Comparison of ENCODE assay signal across 8 cellular contexts in the genomic region with DNA sequence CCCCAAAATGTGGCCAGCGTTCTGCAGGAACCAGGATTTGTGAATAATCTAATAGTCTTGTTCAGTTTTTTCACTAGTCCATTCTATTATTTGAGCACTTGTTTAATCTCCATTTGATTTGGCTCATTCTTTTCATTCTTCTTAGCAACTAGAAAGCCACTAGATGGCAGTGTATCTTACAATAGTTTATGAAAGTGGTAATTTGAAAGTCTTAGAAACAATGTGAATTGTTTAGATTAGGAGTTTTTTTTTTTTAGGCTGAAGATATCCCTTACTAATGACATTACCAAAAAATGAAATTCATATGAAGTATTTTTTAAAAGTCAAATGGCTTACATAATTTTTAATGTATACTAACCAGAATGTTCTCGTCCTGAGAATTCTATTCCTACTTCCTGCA. TPM values are rescaled to one million over a fixed set of nuclear protein-coding genes. Genes with fewer than 3 reads are reported as not detected.
DNase-seq lines count a peak whose midpoint lies in the region; ATAC-seq and TF ChIP-seq lines count a peak whose summit lies in the region.

No MANE protein-coding gene starts in this region.

- no peaks in the 10 kb centered on the region for H3K36me3 Mint-ChIP-seq in glutamatergic neuron (ENCODE audit: unreplicated experiment)

- no peaks in the 10 kb centered on the region for H3K4me1 Mint-ChIP-seq in glutamatergic neuron (ENCODE audit: low read depth, unreplicated experiment)

- H3K4me3 Mint-ChIP-seq in glutamatergic neuron (ENCODE audit: unreplicated experiment): no peak overlapping the region

- in situ Hi-C loops in GM13977 (cut with MboI; ENCODE audit: low pct_unique_long_range_greater_than_20kb, low sequenced_read_pairs, unreplicated experiment): no loop called here

- no peak overlapping the region for H3K27ac ChIP-seq in 22Rv1

- TF ChIP-seq CTCF in 22Rv1 (IDR thresholded peaks at IDR 0.05) (peak; percentile 64), GM13977 (IDR thresholded peaks at IDR 0.05; ENCODE audit: extremely low read depth, insufficient read depth, missing control alignments) (peak; percentile 58), glutamatergic neuron (IDR thresholded peaks at IDR 0.05; ENCODE audit: partially characterized antibody, unreplicated experiment) (peak; percentile 24)

- H3K9me3 Mint-ChIP-seq in glutamatergic neuron (ENCODE audit: unreplicated experiment): no peaks in the 10 kb centered on the region

- peak; percentile 48; the same call in 2 of the 3 replicates for ATAC-seq in SK-N-SH treated with all-trans-retinoic acid at 6 μM for 48 hours
- no peak for ATAC-seq in HG02610 (IDR thresholded peaks at IDR 0.05; ENCODE audit: unreplicated experiment)

- H3K27me3 Mint-ChIP-seq in glutamatergic neuron (ENCODE audit: unreplicated experiment): no peaks in the 10 kb centered on the region

- DNase-seq in GM13977 (ENCODE audit: low spot score) (peak; percentile 25), glutamatergic neuron (no peak), NCI-H187 (lab: John Stamatoyannopoulos, UW) (no peak), NCI-H226 (no peak), NCI-H345 treated with DMSO at 0.1 percent for 48 hours (lab: John Stamatoyannopoulos, UW; ENCODE audit: unreplicated experiment) (no peak)

- no peak overlapping the region for H3K27ac Mint-ChIP-seq in glutamatergic neuron (ENCODE audit: unreplicated experiment)

TF ChIP-seq in SK-N-SH treated with all-trans-retinoic acid at 6 μM for 48 hours, 23 proteins besides CTCF, POLR2A, EP300 and RAD21:
- TF ChIP-seq, protein P1, sequence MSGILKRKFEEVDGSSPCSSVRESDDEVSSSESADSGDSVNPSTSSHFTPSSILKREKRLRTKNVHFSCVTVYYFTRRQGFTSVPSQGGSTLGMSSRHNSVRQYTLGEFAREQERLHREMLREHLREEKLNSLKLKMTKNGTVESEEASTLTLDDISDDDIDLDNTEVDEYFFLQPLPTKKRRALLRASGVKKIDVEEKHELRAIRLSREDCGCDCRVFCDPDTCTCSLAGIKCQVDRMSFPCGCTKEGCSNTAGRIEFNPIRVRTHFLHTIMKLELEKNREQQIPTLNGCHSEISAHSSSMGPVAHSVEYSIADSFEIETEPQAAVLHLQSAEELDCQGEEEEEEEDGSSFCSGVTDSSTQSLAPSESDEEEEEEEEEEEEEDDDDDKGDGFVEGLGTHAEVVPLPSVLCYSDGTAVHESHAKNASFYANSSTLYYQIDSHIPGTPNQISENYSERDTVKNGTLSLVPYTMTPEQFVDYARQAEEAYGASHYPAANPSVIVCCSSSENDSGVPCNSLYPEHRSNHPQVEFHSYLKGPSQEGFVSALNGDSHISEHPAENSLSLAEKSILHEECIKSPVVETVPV (CRISPR knock-in tag; IDR thresholded peaks at IDR 0.05): no peak
- no peak for TF ChIP-seq BACH2 (CRISPR knock-in tag; IDR thresholded peaks at IDR 0.05; ENCODE audit: borderline replicate concordance)
- no peak for TF ChIP-seq ISL1 (CRISPR knock-in tag; IDR thresholded peaks at IDR 0.05)
- no peak for TF ChIP-seq TOX (CRISPR knock-in tag; IDR thresholded peaks at IDR 0.05; ENCODE audit: borderline replicate concordance)
- no peak for TF ChIP-seq TCF4 (CRISPR knock-in tag; IDR thresholded peaks at IDR 0.05; ENCODE audit: borderline replicate concordance)
- TF ChIP-seq, protein P2, sequence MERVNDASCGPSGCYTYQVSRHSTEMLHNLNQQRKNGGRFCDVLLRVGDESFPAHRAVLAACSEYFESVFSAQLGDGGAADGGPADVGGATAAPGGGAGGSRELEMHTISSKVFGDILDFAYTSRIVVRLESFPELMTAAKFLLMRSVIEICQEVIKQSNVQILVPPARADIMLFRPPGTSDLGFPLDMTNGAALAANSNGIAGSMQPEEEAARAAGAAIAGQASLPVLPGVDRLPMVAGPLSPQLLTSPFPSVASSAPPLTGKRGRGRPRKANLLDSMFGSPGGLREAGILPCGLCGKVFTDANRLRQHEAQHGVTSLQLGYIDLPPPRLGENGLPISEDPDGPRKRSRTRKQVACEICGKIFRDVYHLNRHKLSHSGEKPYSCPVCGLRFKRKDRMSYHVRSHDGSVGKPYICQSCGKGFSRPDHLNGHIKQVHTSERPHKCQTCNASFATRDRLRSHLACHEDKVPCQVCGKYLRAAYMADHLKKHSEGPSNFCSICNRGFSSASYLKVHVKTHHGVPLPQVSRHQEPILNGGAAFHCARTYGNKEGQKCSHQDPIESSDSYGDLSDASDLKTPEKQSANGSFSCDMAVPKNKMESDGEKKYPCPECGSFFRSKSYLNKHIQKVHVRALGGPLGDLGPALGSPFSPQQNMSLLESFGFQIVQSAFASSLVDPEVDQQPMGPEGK (CRISPR knock-in tag; IDR thresholded peaks at IDR 0.05; ENCODE audit: borderline replicate concordance): no peak

RNA-seq across cellular contexts. Expression of a gene that starts 6.7 kb away (rescaled TPM):
- total RNA-seq in glutamatergic neuron (ENCODE audit: unreplicated experiment): 14.2 TPM

RNA-seq across cellular contexts. Expression of a gene that starts 6.7 kb away (rescaled TPM):
- 5.9 TPM for total RNA-seq in glutamatergic neuron (ENCODE audit: unreplicated experiment)

RNA-seq across cellular contexts. Expression of a gene that starts 35.8 kb away (rescaled TPM):
- total RNA-seq in glutamatergic neuron (ENCODE audit: unreplicated experiment): 0.91 TPM

RNA-seq across cellular contexts. Expression of a gene that starts 58.0 kb away (rescaled TPM):
- 30.1 TPM for total RNA-seq in glutamatergic neuron (ENCODE audit: unreplicated experiment)
